1 cellular context compared by ENCODE assay signal in the genomic region with DNA sequence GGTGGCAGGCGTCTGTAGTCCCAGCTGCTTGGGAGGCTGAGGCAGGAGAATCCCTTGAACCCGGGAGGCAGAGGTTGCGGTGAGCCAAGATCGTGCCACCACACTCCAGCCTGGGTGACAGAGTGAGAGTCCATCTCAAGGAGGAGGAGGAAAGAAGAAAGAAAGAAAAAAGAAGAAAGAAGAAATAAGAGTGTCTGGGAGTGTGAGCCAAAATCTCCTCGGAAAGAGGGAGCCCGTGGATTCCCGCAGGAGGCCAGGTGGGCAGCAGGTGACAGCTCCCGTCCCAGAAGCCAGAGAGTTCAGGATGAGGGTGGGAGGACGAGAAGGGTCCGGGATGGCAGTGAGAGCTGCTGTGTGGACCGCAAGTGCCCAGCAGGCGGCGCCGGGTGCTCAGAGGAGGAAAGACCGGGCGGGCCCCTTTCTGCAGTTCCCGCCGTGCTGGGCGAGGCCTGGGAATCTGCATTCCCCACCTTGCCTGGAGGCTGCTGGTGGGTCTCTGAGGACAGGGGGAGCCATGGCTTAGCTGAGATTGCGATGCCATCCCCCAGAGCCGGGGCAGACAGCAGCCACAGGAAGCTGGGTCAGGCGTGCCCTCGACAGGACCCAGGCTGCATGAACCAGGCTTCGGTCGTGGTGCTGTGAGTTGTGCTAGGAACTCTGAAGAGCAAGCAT.
A peak's percentile ranks its signal among the peaks of the same experiment; 100 is the strongest.
TF ChIP-seq lines count a peak whose summit lies in the region.

No MANE protein-coding gene starts in this region.

TF ChIP-seq in HepG2, 621 proteins besides CTCF, POLR2A, EP300 and RAD21 (continued from another document and continues in another):
- TF ChIP-seq TCF12 (IDR thresholded peaks at IDR 0.05) (no peak), TCF12 (CRISPR knock-in tag; IDR thresholded peaks at IDR 0.05) (no peak), ZNF501 (CRISPR knock-in tag; IDR thresholded peaks at IDR 0.05) (peak; percentile 49; the same call in 1 of the 2 replicates), ZNF768 (CRISPR knock-in tag; IDR thresholded peaks at IDR 0.05) (peak; percentile 53; the same call in 1 of the 2 replicates), ZNF777 (CRISPR knock-in tag; IDR thresholded peaks at IDR 0.05) (no peak), MED13 (CRISPR knock-in tag; IDR thresholded peaks at IDR 0.05) (no peak), ISX (CRISPR knock-in tag; conservative IDR thresholded peaks at IDR 0.05) (no peak), NFKBIZ (CRISPR knock-in tag; IDR thresholded peaks at IDR 0.05) (no peak), FOXA3 (CRISPR knock-in tag; IDR thresholded peaks at IDR 0.05) (0 out of 2 replicates have a peak, but pooled peaks have one; percentile 13), ZNF616 (CRISPR knock-in tag; IDR thresholded peaks at IDR 0.05; ENCODE audit: low read depth) (no peak), ZFP90 (CRISPR knock-in tag; IDR thresholded peaks at IDR 0.05; ENCODE audit: borderline replicate concordance) (0 out of 2 replicates have a peak, but pooled peaks have one; percentile 40), SOX6 (IDR thresholded peaks at IDR 0.05) (no peak), SOX6 (CRISPR knock-in tag; IDR thresholded peaks at IDR 0.05) (peak; percentile 12; the same call in 1 of the 2 replicates), SP1 (IDR thresholded peaks at IDR 0.05) (no peak), SP1 (CRISPR knock-in tag; IDR thresholded peaks at IDR 0.05) (peak; percentile 47; the same call in 1 of the 2 replicates), ZFYVE20 (CRISPR knock-in tag; IDR thresholded peaks at IDR 0.05; ENCODE audit: borderline replicate concordance, low read depth) (no peak), SCMH1 (CRISPR knock-in tag; IDR thresholded peaks at IDR 0.05; ENCODE audit: borderline replicate concordance) (no peak), SMAD1 (CRISPR knock-in tag; IDR thresholded peaks at IDR 0.05; ENCODE audit: borderline replicate concordance, low read depth) (0 out of 2 replicates have a peak, but pooled peaks have one; percentile 39), MTF2 (CRISPR knock-in tag; IDR thresholded peaks at IDR 0.05; ENCODE audit: borderline replicate concordance) (peak; percentile 56; the same call in 1 of the 2 replicates), HOXA7 (CRISPR knock-in tag; IDR thresholded peaks at IDR 0.05) (no peak), SRSF9 (IDR thresholded peaks at IDR 0.05; ENCODE audit: borderline replicate concordance, insufficient read depth, low read depth, low read length, poor library complexity, severe bottlenecking) (no peak), NFATC3 (CRISPR knock-in tag; IDR thresholded peaks at IDR 0.05) (no peak), ZNF24 (IDR thresholded peaks at IDR 0.05) (no peak), ZFP62 (CRISPR knock-in tag; IDR thresholded peaks at IDR 0.05) (no peak), RFXAP (CRISPR knock-in tag; IDR thresholded peaks at IDR 0.05; ENCODE audit: borderline replicate concordance) (no peak), BCL6 (CRISPR knock-in tag; IDR thresholded peaks at IDR 0.05) (0 out of 2 replicates have a peak, but pooled peaks have one; percentile 14), IRX3 (CRISPR knock-in tag; IDR thresholded peaks at IDR 0.05; ENCODE audit: borderline replicate concordance, low read depth) (no peak), PHF5A (CRISPR knock-in tag; IDR thresholded peaks at IDR 0.05; ENCODE audit: low read depth, unreplicated experiment) (no peak), NAIF1 (CRISPR knock-in tag; IDR thresholded peaks at IDR 0.05; ENCODE audit: borderline replicate concordance) (no peak), GATAD1 (CRISPR knock-in tag; IDR thresholded peaks at IDR 0.05) (no peak; the same call in 1 of the 2 replicates), ZNF274 (CRISPR knock-in tag; IDR thresholded peaks at IDR 0.05) (peak; percentile 15; the same call in 1 of the 2 replicates), RBM39 (IDR thresholded peaks at IDR 0.05; ENCODE audit: low read depth, low read length, poor library complexity, severe bottlenecking) (peak; percentile 56), HNF4A (CRISPR knock-in tag; IDR thresholded peaks at IDR 0.05) (no peak)
- TF ChIP-seq, protein P1, sequence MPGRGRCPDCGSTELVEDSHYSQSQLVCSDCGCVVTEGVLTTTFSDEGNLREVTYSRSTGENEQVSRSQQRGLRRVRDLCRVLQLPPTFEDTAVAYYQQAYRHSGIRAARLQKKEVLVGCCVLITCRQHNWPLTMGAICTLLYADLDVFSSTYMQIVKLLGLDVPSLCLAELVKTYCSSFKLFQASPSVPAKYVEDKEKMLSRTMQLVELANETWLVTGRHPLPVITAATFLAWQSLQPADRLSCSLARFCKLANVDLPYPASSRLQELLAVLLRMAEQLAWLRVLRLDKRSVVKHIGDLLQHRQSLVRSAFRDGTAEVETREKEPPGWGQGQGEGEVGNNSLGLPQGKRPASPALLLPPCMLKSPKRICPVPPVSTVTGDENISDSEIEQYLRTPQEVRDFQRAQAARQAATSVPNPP (CRISPR knock-in tag; IDR thresholded peaks at IDR 0.05): no peak
- TF ChIP-seq, protein P2, sequence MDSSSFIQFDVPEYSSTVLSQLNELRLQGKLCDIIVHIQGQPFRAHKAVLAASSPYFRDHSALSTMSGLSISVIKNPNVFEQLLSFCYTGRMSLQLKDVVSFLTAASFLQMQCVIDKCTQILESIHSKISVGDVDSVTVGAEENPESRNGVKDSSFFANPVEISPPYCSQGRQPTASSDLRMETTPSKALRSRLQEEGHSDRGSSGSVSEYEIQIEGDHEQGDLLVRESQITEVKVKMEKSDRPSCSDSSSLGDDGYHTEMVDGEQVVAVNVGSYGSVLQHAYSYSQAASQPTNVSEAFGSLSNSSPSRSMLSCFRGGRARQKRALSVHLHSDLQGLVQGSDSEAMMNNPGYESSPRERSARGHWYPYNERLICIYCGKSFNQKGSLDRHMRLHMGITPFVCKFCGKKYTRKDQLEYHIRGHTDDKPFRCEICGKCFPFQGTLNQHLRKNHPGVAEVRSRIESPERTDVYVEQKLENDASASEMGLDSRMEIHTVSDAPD (CRISPR knock-in tag; IDR thresholded peaks at IDR 0.05): no peak
- TF ChIP-seq, protein P3, sequence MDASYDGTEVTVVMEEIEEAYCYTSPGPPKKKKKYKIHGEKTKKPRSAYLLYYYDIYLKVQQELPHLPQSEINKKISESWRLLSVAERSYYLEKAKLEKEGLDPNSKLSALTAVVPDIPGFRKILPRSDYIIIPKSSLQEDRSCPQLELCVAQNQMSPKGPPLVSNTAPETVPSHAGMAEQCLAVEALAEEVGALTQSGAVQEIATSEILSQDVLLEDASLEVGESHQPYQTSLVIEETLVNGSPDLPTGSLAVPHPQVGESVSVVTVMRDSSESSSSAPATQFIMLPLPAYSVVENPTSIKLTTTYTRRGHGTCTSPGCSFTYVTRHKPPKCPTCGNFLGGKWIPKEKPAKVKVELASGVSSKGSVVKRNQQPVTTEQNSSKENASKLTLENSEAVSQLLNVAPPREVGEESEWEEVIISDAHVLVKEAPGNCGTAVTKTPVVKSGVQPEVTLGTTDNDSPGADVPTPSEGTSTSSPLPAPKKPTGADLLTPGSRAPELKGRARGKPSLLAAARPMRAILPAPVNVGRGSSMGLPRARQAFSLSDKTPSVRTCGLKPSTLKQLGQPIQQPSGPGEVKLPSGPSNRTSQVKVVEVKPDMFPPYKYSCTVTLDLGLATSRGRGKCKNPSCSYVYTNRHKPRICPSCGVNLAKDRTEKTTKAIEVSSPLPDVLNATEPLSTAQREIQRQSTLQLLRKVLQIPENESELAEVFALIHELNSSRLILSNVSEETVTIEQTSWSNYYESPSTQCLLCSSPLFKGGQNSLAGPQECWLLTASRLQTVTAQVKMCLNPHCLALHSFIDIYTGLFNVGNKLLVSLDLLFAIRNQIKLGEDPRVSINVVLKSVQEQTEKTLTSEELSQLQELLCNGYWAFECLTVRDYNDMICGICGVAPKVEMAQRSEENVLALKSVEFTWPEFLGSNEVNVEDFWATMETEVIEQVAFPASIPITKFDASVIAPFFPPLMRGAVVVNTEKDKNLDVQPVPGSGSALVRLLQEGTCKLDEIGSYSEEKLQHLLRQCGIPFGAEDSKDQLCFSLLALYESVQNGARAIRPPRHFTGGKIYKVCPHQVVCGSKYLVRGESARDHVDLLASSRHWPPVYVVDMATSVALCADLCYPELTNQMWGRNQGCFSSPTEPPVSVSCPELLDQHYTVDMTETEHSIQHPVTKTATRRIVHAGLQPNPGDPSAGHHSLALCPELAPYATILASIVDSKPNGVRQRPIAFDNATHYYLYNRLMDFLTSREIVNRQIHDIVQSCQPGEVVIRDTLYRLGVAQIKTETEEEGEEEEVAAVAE (CRISPR knock-in tag; IDR thresholded peaks at IDR 0.05; ENCODE audit: borderline replicate concordance): no peak
- TF ChIP-seq, protein P4, sequence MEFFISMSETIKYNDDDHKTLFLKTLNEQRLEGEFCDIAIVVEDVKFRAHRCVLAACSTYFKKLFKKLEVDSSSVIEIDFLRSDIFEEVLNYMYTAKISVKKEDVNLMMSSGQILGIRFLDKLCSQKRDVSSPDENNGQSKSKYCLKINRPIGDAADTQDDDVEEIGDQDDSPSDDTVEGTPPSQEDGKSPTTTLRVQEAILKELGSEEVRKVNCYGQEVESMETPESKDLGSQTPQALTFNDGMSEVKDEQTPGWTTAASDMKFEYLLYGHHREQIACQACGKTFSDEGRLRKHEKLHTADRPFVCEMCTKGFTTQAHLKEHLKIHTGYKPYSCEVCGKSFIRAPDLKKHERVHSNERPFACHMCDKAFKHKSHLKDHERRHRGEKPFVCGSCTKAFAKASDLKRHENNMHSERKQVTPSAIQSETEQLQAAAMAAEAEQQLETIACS (CRISPR knock-in tag; IDR thresholded peaks at IDR 0.05): no peak
- TF ChIP-seq, protein P5, sequence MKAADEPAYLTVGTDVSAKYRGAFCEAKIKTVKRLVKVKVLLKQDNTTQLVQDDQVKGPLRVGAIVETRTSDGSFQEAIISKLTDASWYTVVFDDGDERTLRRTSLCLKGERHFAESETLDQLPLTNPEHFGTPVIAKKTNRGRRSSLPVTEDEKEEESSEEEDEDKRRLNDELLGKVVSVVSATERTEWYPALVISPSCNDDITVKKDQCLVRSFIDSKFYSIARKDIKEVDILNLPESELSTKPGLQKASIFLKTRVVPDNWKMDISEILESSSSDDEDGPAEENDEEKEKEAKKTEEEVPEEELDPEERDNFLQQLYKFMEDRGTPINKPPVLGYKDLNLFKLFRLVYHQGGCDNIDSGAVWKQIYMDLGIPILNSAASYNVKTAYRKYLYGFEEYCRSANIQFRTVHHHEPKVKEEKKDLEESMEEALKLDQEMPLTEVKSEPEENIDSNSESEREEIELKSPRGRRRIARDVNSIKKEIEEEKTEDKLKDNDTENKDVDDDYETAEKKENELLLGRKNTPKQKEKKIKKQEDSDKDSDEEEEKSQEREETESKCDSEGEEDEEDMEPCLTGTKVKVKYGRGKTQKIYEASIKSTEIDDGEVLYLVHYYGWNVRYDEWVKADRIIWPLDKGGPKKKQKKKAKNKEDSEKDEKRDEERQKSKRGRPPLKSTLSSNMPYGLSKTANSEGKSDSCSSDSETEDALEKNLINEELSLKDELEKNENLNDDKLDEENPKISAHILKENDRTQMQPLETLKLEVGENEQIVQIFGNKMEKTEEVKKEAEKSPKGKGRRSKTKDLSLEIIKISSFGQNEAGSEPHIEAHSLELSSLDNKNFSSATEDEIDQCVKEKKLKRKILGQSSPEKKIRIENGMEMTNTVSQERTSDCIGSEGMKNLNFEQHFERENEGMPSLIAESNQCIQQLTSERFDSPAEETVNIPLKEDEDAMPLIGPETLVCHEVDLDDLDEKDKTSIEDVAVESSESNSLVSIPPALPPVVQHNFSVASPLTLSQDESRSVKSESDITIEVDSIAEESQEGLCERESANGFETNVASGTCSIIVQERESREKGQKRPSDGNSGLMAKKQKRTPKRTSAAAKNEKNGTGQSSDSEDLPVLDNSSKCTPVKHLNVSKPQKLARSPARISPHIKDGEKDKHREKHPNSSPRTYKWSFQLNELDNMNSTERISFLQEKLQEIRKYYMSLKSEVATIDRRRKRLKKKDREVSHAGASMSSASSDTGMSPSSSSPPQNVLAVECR (CRISPR knock-in tag; IDR thresholded peaks at IDR 0.05; ENCODE audit: borderline replicate concordance): peak; percentile 38; the same call in 1 of the 2 replicates
- TF ChIP-seq, protein P6, sequence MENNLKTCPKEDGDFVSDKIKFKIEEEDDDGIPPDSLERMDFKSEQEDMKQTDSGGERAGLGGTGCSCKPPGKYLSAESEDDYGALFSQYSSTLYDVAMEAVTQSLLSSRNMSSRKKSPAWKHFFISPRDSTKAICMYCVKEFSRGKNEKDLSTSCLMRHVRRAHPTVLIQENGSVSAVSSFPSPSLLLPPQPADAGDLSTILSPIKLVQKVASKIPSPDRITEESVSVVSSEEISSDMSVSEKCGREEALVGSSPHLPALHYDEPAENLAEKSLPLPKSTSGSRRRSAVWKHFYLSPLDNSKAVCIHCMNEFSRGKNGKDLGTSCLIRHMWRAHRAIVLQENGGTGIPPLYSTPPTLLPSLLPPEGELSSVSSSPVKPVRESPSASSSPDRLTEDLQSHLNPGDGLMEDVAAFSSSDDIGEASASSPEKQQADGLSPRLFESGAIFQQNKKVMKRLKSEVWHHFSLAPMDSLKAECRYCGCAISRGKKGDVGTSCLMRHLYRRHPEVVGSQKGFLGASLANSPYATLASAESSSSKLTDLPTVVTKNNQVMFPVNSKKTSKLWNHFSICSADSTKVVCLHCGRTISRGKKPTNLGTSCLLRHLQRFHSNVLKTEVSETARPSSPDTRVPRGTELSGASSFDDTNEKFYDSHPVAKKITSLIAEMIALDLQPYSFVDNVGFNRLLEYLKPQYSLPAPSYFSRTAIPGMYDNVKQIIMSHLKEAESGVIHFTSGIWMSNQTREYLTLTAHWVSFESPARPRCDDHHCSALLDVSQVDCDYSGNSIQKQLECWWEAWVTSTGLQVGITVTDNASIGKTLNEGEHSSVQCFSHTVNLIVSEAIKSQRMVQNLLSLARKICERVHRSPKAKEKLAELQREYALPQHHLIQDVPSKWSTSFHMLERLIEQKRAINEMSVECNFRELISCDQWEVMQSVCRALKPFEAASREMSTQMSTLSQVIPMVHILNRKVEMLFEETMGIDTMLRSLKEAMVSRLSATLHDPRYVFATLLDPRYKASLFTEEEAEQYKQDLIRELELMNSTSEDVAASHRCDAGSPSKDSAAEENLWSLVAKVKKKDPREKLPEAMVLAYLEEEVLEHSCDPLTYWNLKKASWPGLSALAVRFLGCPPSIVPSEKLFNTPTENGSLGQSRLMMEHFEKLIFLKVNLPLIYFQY (CRISPR knock-in tag; IDR thresholded peaks at IDR 0.05; ENCODE audit: borderline replicate concordance): no peak
- TF ChIP-seq, protein P7, sequence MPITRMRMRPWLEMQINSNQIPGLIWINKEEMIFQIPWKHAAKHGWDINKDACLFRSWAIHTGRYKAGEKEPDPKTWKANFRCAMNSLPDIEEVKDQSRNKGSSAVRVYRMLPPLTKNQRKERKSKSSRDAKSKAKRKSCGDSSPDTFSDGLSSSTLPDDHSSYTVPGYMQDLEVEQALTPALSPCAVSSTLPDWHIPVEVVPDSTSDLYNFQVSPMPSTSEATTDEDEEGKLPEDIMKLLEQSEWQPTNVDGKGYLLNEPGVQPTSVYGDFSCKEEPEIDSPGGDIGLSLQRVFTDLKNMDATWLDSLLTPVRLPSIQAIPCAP (CRISPR knock-in tag; IDR thresholded peaks at IDR 0.05; ENCODE audit: low read depth): no peak
- TF ChIP-seq, protein P8, sequence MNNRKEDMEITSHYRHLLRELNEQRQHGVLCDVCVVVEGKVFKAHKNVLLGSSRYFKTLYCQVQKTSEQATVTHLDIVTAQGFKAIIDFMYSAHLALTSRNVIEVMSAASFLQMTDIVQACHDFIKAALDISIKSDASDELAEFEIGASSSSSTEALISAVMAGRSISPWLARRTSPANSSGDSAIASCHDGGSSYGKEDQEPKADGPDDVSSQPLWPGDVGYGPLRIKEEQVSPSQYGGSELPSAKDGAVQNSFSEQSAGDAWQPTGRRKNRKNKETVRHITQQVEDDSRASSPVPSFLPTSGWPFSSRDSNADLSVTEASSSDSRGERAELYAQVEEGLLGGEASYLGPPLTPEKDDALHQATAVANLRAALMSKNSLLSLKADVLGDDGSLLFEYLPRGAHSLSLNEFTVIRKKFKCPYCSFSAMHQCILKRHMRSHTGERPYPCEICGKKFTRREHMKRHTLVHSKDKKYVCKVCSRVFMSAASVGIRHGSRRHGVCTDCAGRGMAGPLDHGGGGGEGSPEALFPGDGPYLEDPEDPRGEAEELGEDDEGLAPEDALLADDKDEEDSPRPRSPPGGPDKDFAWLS (CRISPR knock-in tag; IDR thresholded peaks at IDR 0.05; ENCODE audit: borderline replicate concordance): no peak
